Comparison of ENCODE assay signal across 8 cellular contexts in genomic region chr3:196740476-196741400, GRCh38. TPM values are rescaled to one million over a fixed set of nuclear protein-coding genes. Genes with fewer than 3 reads are reported as not detected.
A peak's percentile ranks its signal among the peaks of the same experiment; 100 is the strongest.
DNase-seq lines count a peak whose midpoint lies in the region; ATAC-seq and TF ChIP-seq lines count a peak whose summit lies in the region.

No MANE protein-coding gene starts in this region.

- H3K9me3 ChIP-seq in HCT116 (ENCODE audit: control insufficient read depth in 1 of 2, insufficient read depth in 1 of 2, low read depth in 1 of 2, low read length in 2 of 2) (no peaks in the 10 kb centered on the region), neuronal stem cell (replicated peaks in 1 of 2; ENCODE audit: control insufficient read depth in 2 of 2, insufficient read depth in 1 of 2, low read depth in 1 of 2, low read length in 2 of 2) (peaks cover 0 to 7% of the 10 kb centered on the region in 2 donors), upper lobe of right lung (no peaks in the 10 kb centered on the region)

- H3K27ac Mint-ChIP-seq in activated naive CD4-positive, alpha-beta T cell treated with anti-CD3 and anti-CD28 coated beads, Interleukin-2, amount 10 ng/mL, durations not matched to agents 7 days and 5 days, result peak overlapping the region; percentile 100

- peak overlapping the region; percentile 6 for H2BK15ac ChIP-seq in neuronal stem cell (ENCODE audit: low read length)

- H3K9ac ChIP-seq in HCT116 (ENCODE audit: low read length), result peak overlapping the region; percentile 97
- peak overlapping the region; percentile 95 for H3K9ac ChIP-seq in neuronal stem cell (ENCODE audit: low read depth, low read length, poor library complexity)

- H3K27ac ChIP-seq in HCT116 (ENCODE audit: low read depth, low read length), result peak overlapping the region; percentile 87
- peak overlapping the region; percentile 89 for H3K27ac ChIP-seq in neuronal stem cell (replicated peaks; ENCODE audit: low read length)
- peak overlapping the region; percentile 98 for H3K27ac ChIP-seq in upper lobe of right lung

- H3K36me3 Mint-ChIP-seq in activated naive CD4-positive, alpha-beta T cell treated with anti-CD3 and anti-CD28 coated beads, Interleukin-2, amount 10 ng/mL, durations not matched to agents 7 days and 5 days, result peaks cover 16% of the 10 kb centered on the region

- H2AFZ ChIP-seq in HCT116 (ENCODE audit: low read depth, low read length, poor library complexity, severe bottlenecking) (no peak overlapping the region), neuronal stem cell (ENCODE audit: low read length) (peak overlapping the region; percentile 95)

- peak overlapping the region; percentile 59 for H4K91ac ChIP-seq in neuronal stem cell (ENCODE audit: low read depth, low read length, poor library complexity)

- H3K79me1 ChIP-seq in neuronal stem cell (ENCODE audit: low read depth, low read length), result peaks cover 3% of the 10 kb centered on the region

- peaks cover 30% of the 10 kb centered on the region for H3K4me1 Mint-ChIP-seq in activated naive CD4-positive, alpha-beta T cell treated with anti-CD3 and anti-CD28 coated beads, Interleukin-2, amount 10 ng/mL, durations not matched to agents 7 days and 5 days

- no peak overlapping the region for H2BK12ac ChIP-seq in neuronal stem cell (ENCODE audit: low read length)

- ATAC-seq in HCT116 (no peak; the same call in 1 of the 2 replicates), upper lobe of right lung (peak; percentile 2)

- H4K8ac ChIP-seq in neuronal stem cell (ENCODE audit: low read depth, low read length), result no peak overlapping the region

- intact Hi-C loops in HCT116 (cut with micrococcal nuclease) (no loop called here), upper lobe of right lung (cut with DNase I) (no loop called here)

- H3K27me3 Mint-ChIP-seq in activated naive CD4-positive, alpha-beta T cell treated with anti-CD3 and anti-CD28 coated beads, Interleukin-2, amount 10 ng/mL, durations not matched to agents 7 days and 5 days, result no peaks in the 10 kb centered on the region

- DNase-seq in DMS53 (lab: John Stamatoyannopoulos, UW), result peak; percentile 64
- no peak for DNase-seq in HCT116 (ENCODE audit: low read depth, low spot score)
- peak; percentile 48 for DNase-seq in NCI-H82 treated with DMSO at 0.1 percent for 48 hours (lab: John Stamatoyannopoulos, UW; ENCODE audit: unreplicated experiment)
- peak; percentile 48 for DNase-seq in activated naive CD4-positive, alpha-beta T cell treated with anti-CD3 and anti-CD28 coated beads, Interleukin-2, amount 10 ng/mL, durations not matched to agents 7 days and 5 days
- peak; percentile 50 for DNase-seq in globus pallidus (ENCODE audit: low spot score)
- DNase-seq in neuronal stem cell (ENCODE audit: low spot score), result peak; percentile 43
- peak; percentile 61 for DNase-seq in upper lobe of right lung
- DNase-seq in NCI-H1092 treated with DMSO at 0.1 percent for 48 hours (lab: John Stamatoyannopoulos, UW), result no peak

- peaks cover 3 to 11% of the 10 kb centered on the region in 2 experiments; a peak in 3 of 4 replicates for H3K4me1 ChIP-seq in HCT116 (ENCODE audit: control insufficient read depth in 1 of 2, insufficient read depth in 2 of 2, low read length in 2 of 2)
- H3K4me1 ChIP-seq in neuronal stem cell (ENCODE audit: control insufficient read depth in 2 of 2, insufficient read depth in 1 of 2, low read depth in 1 of 2, low read length in 2 of 2), result peaks cover 0 to 4% of the 10 kb centered on the region in 2 donors
- peaks cover 22% of the 10 kb centered on the region for H3K4me1 ChIP-seq in upper lobe of right lung

- no peak for TF ChIP-seq RAD21 in HCT116 (IDR thresholded peaks at IDR 0.05; ENCODE audit: low read depth)

- peaks cover 59% of the 10 kb centered on the region for H3K79me2 ChIP-seq in HCT116 (ENCODE audit: insufficient read depth, low read length)

- H4K20me1 ChIP-seq in HCT116 (ENCODE audit: insufficient read depth), result peaks cover 6% of the 10 kb centered on the region; the same call in 1 of the 2 replicates

- RAD21 ChIA-PET in HCT116 (lab: Charles Lee; ENCODE audit: low non-redundant PET in 1 of 2, low total read pairs in 2 of 2, uncharacterized antibody in 2 of 2, unreplicated experiment in 2 of 2), result interaction anchor here in 1 of 2 experiments (0.6 kb wide), 1 partner anchor 136 kb away, joined by 6 read pairs; no protein-coding TSS in a partner anchor

- BruUV-seq in HCT116 (replicated peaks; lab: Mats Ljungman, UMichigan), result TSS peak; percentile 63

- no peak overlapping the region for H3K14ac ChIP-seq in neuronal stem cell (ENCODE audit: low read length)

- H2BK5ac ChIP-seq in neuronal stem cell (ENCODE audit: low read length), result peak overlapping the region; percentile 95

- POLR2A ChIA-PET in HCT116 (lab: Charles Lee), result interaction anchor here (0.7 to 1.3 kb wide), 3 partner anchors 25 to 197 kb away, joined by 3 to 5 read pairs (median 5); partner anchors contain the start of genes CEP19 and PIGX

- H3K4me2 ChIP-seq in HCT116 (ENCODE audit: low read length) (peak overlapping the region; percentile 87), neuronal stem cell (ENCODE audit: insufficient read depth, low read length, poor library complexity, severe bottlenecking) (peak overlapping the region; percentile 52)

- H3K27me3 ChIP-seq in HCT116 (ENCODE audit: insufficient read depth, low read length) (no peaks in the 10 kb centered on the region), neuronal stem cell (ENCODE audit: control insufficient read depth in 3 of 3, insufficient read depth in 3 of 3, low read depth in 1 of 3, low read length in 3 of 3) (no peaks in the 10 kb centered on the region), upper lobe of right lung (no peaks in the 10 kb centered on the region)

- H3K4me3 ChIP-seq in HCT116 (replicated peaks in 1 of 2; ENCODE audit: low read depth in 1 of 2, low read length in 2 of 2) (peak overlapping the region; percentile 62 to 100), neuronal stem cell (ENCODE audit: low read length in 2 of 2) (peak overlapping the region; percentile 94 to 97), upper lobe of right lung (peak overlapping the region; percentile 97)

- no peak for TF ChIP-seq POLR2A in HCT116 (IDR thresholded peaks at IDR 0.05; ENCODE audit: borderline replicate concordance, extremely low read depth, insufficient read depth, insufficient read length)

- no peak overlapping the region for H3K23ac ChIP-seq in neuronal stem cell (ENCODE audit: low read depth, low read length, poor library complexity)

- H3K9me3 Mint-ChIP-seq in activated naive CD4-positive, alpha-beta T cell treated with anti-CD3 and anti-CD28 coated beads, Interleukin-2, amount 10 ng/mL, durations not matched to agents 7 days and 5 days, result no peaks in the 10 kb centered on the region

- H3K36me3 ChIP-seq in HCT116 (ENCODE audit: control insufficient read depth in 1 of 2, insufficient read depth in 2 of 2, low read length in 2 of 2) (no peaks in the 10 kb centered on the region), neuronal stem cell (replicated peaks in 1 of 2; ENCODE audit: control insufficient read depth in 2 of 2, insufficient read depth in 2 of 2, low read length in 2 of 2) (peaks cover 0 to 25% of the 10 kb centered on the region in 2 donors), upper lobe of right lung (no peaks in the 10 kb centered on the region)

- no peaks in the 10 kb centered on the region for H3K9me2 ChIP-seq in HCT116 (ENCODE audit: insufficient read depth)

- H2AK5ac ChIP-seq in neuronal stem cell (ENCODE audit: low read depth, low read length), result no peak overlapping the region

- TF ChIP-seq CTCF in HCT116 (IDR thresholded peaks at IDR 0.05 in 2 of 3, conservative IDR thresholded peaks at IDR 0.05 in 1 of 3; ENCODE audit: borderline replicate concordance in 1 of 3, insufficient read depth in 1 of 3, low read depth in 2 of 3, low read length in 2 of 3) (no peak), upper lobe of right lung (IDR thresholded peaks at IDR 0.05) (no peak)

- H3K4me3 Mint-ChIP-seq in activated naive CD4-positive, alpha-beta T cell treated with anti-CD3 and anti-CD28 coated beads, Interleukin-2, amount 10 ng/mL, durations not matched to agents 7 days and 5 days, result peak overlapping the region; percentile 100

- H3K4ac ChIP-seq in neuronal stem cell (ENCODE audit: low read length), result no peak overlapping the region

- WGBS in neuronal stem cell (ENCODE audit: extremely low coverage in 2 of 2, insufficient read length in 2 of 2, insufficient replicate concordance in 1 of 2), 2 donors, result no CpG with 5 or more reads among the region's 31 CpGs

- H2BK120ac ChIP-seq in neuronal stem cell (ENCODE audit: low read depth, low read length), result no peak overlapping the region

- H3K18ac ChIP-seq in neuronal stem cell (ENCODE audit: low read length), result peak overlapping the region; percentile 99

- CTCF ChIA-PET in HCT116 (lab: Charles Lee), result no interaction called here
- CTCF ChIA-PET in activated naive CD4-positive, alpha-beta T cell treated with anti-CD3 and anti-CD28 coated beads, Interleukin-2, amount 10 ng/mL, durations not matched to agents 7 days and 5 days (lab: Charles Lee), result interaction anchor here (0.8 to 1.3 kb wide), 4 partner anchors 56 to 212 kb away, joined by 3 to 6 read pairs (median 4); no protein-coding TSS in a partner anchor

TF ChIP-seq in HCT116, 20 proteins besides CTCF, POLR2A, EP300 and RAD21:
- TF ChIP-seq SRF (IDR thresholded peaks at IDR 0.05; ENCODE audit: low read depth) (no peak), ATF3 (IDR thresholded peaks at IDR 0.05) (no peak)

RNA-seq across cellular contexts. Expression of gene PAK2, which starts 1.1 kb away (rescaled TPM):
- 69.6 TPM for total RNA-seq in HCT116 (2021; ENCODE audit: unreplicated experiment)
- polyA plus RNA-seq in HCT116 (2012), result 42.8 and 44.1 TPM in 2 replicates
- polyA plus RNA-seq in neuronal stem cell (2013, experiment 1 of 2), result 42.9 TPM
- polyA plus RNA-seq in neuronal stem cell (2013, experiment 2 of 2), result 43.9 TPM
- total RNA-seq in upper lobe of right lung, result 77.8 TPM

RNA-seq across cellular contexts. Expression of gene PIGX, which starts 28.6 kb away (rescaled TPM):
- total RNA-seq in HCT116 (2021; ENCODE audit: unreplicated experiment) (27.2 TPM), upper lobe of right lung (17.4 TPM)
- 5.9 and 9.4 TPM in 2 replicates for polyA plus RNA-seq in HCT116 (2012)
- 29.8 TPM for polyA plus RNA-seq in neuronal stem cell (2013, experiment 1 of 2)
- 28.3 TPM for polyA plus RNA-seq in neuronal stem cell (2013, experiment 2 of 2)

RNA-seq across cellular contexts. Expression of gene CEP19, which starts 28.7 kb away (rescaled TPM):
- total RNA-seq in HCT116 (2021; ENCODE audit: unreplicated experiment), result 2.7 TPM
- polyA plus RNA-seq in HCT116 (2012), result 0.75 and 1.1 TPM in 2 replicates
- 10.3 TPM for polyA plus RNA-seq in neuronal stem cell (2013, experiment 1 of 2)
- 10.6 TPM for polyA plus RNA-seq in neuronal stem cell (2013, experiment 2 of 2)
- 1.6 TPM for total RNA-seq in upper lobe of right lung

Comparison
In these comparisons a context has a peak if more than half of its experiments do, and no peak if none do; other contexts are left out.
1. DNase-seq: peak in DMS53 (single experiment), NCI-H82 treated with DMSO at 0.1 percent for 48 hours (single experiment), activated naive CD4-positive, alpha-beta T cell treated with anti-CD3 and anti-CD28 coated beads, Interleukin-2, amount 10 ng/mL, durations not matched to agents 7 days and 5 days (single experiment), globus pallidus (single experiment), neuronal stem cell (single experiment) and upper lobe of right lung (single experiment); none in HCT116 (single experiment) and NCI-H1092 treated with DMSO at 0.1 percent for 48 hours (single experiment).
2. Peak in every context shown above with its lines, with median percentiles within 50 percentile points of each other: H3K27ac ChIP-seq and H3K4me3 ChIP-seq.